In genomic region chrX:1612641-1613286, GRCh38 we compare ENCODE assay signal across 17 cellular contexts. TPM values are rescaled to one million over a fixed set of nuclear protein-coding genes. Genes with fewer than 3 reads are reported as not detected.
DNase-seq lines count a peak whose midpoint lies in the region; ATAC-seq and TF ChIP-seq lines count a peak whose summit lies in the region.
"Had no signal": no experiment of that assay in that cellular context is flagged by ENCODE, and none has a peak within 500 bp of the region (broad histone marks: within the 10 kb centered on the region; RNA-seq: fewer than 3 reads in every experiment).

No MANE protein-coding gene starts in this region.

- intact Hi-C loops in Right ventricle myocardium superior (cut with DNase I) = no loop called here

- no peak overlapping the region for H3K4me3 ChIP-seq in WERI-Rb-1 (ENCODE audit: low read depth, low read length)
- H3K4me3 ChIP-seq: A549; BLaER1 treated with 17β-estradiol and CSF1 and Interleukin-3, amounts not matched to agents 10 nM and 100 nM had no signal

- no peaks in the 10 kb centered on the region for H3K27me3 ChIP-seq in WERI-Rb-1 (ENCODE audit: insufficient read depth, low read depth, severe bottlenecking)

- H3K9me3 ChIP-seq in WERI-Rb-1 (ENCODE audit: severe bottlenecking) = no peaks in the 10 kb centered on the region
- H3K9me3 ChIP-seq: A549 had no signal

- TF ChIP-seq CTCF in WERI-Rb-1 (IDR thresholded peaks at IDR 0.05; ENCODE audit: low read depth, low read length) = no peak

- peak overlapping the region; percentile 12 for H3K27ac Mint-ChIP-seq in activated naive CD4-positive, alpha-beta T cell treated with anti-CD3 and anti-CD28 coated beads, Interleukin-2, amount 50 U/mL, for 24 hours
- H3K27ac Mint-ChIP-seq in effector memory CD8-positive, alpha-beta T cell = peak overlapping the region; percentile 1 to 33
- peak overlapping the region; percentile 12 for H3K27ac Mint-ChIP-seq in stimulated activated memory B cell treated with anti-CD40 and anti-IgM and Interleukin-4, amounts not matched to agents 10 μg/mL and 1 μg/mL and 100 μg/mL, for 72 hours
- H3K27ac Mint-ChIP-seq: CD8-positive, alpha-beta T cell; H9 had no signal

- DNase-seq in activated naive CD4-positive, alpha-beta T cell treated with anti-CD3 and anti-CD28 coated beads, Interleukin-2, amount 50 U/mL, for 16 hours = no peak
- DNase-seq in WERI-Rb-1 (peak; percentile 83), Right ventricle myocardium superior (no peak)
- DNase-seq in effector memory CD8-positive, alpha-beta T cell = no peak
- DNase-seq: AML-193; Calu3; CD8-positive, alpha-beta T cell; H9; IMR-90; KBM-7 had no signal

- no peaks in the 10 kb centered on the region for H3K9me3 Mint-ChIP-seq in activated naive CD4-positive, alpha-beta T cell treated with anti-CD3 and anti-CD28 coated beads, Interleukin-2, amount 50 U/mL, for 24 hours
- H3K9me3 Mint-ChIP-seq in effector memory CD8-positive, alpha-beta T cell = no peaks in the 10 kb centered on the region
- H3K9me3 Mint-ChIP-seq in stimulated activated memory B cell treated with anti-CD40 and anti-IgM and Interleukin-4, amounts not matched to agents 10 μg/mL and 1 μg/mL and 100 μg/mL, for 72 hours = no peaks in the 10 kb centered on the region
- H3K9me3 Mint-ChIP-seq: CD8-positive, alpha-beta T cell; H9 had no signal

- no peaks in the 10 kb centered on the region for H3K27me3 Mint-ChIP-seq in activated naive CD4-positive, alpha-beta T cell treated with anti-CD3 and anti-CD28 coated beads, Interleukin-2, amount 50 U/mL, for 24 hours
- no peaks in the 10 kb centered on the region for H3K27me3 Mint-ChIP-seq in effector memory CD8-positive, alpha-beta T cell
- H3K27me3 Mint-ChIP-seq in stimulated activated memory B cell treated with anti-CD40 and anti-IgM and Interleukin-4, amounts not matched to agents 10 μg/mL and 1 μg/mL and 100 μg/mL, for 72 hours = peaks cover 23% of the 10 kb centered on the region

- H3K36me3 ChIP-seq in WERI-Rb-1 = no peaks in the 10 kb centered on the region; the same call in none of the 2 replicates
- H3K36me3 ChIP-seq: BLaER1 treated with 17β-estradiol and CSF1 and Interleukin-3, amounts not matched to agents 10 nM and 100 nM had no signal

- H3K4me1 Mint-ChIP-seq in activated naive CD4-positive, alpha-beta T cell treated with anti-CD3 and anti-CD28 coated beads, Interleukin-2, amount 50 U/mL, for 24 hours = no peaks in the 10 kb centered on the region
- peaks cover 0 to 7% of the 10 kb centered on the region in 2 donors for H3K4me1 Mint-ChIP-seq in effector memory CD8-positive, alpha-beta T cell (ENCODE audit: low read depth in 2 of 2)
- peaks cover 16% of the 10 kb centered on the region for H3K4me1 Mint-ChIP-seq in stimulated activated memory B cell treated with anti-CD40 and anti-IgM and Interleukin-4, amounts not matched to agents 10 μg/mL and 1 μg/mL and 100 μg/mL, for 72 hours

- ATAC-seq in effector memory CD8-positive, alpha-beta T cell (replicated peaks) = no peak
- no peak for ATAC-seq in stimulated activated memory B cell treated with anti-CD40 and anti-IgM and Interleukin-4, amounts not matched to agents 10 μg/mL and 1 μg/mL and 100 μg/mL, for 72 hours
- ATAC-seq in Right ventricle myocardium superior (ENCODE audit: poor library complexity) (no peak), GM18517 (IDR thresholded peaks at IDR 0.05; ENCODE audit: unreplicated experiment) (no peak), GM19397 (IDR thresholded peaks at IDR 0.05; ENCODE audit: unreplicated experiment) (no peak)
- ATAC-seq: A549; CD8-positive, alpha-beta T cell had no signal

- H3K36me3 Mint-ChIP-seq in activated naive CD4-positive, alpha-beta T cell treated with anti-CD3 and anti-CD28 coated beads, Interleukin-2, amount 50 U/mL, for 24 hours = no peaks in the 10 kb centered on the region
- H3K36me3 Mint-ChIP-seq in effector memory CD8-positive, alpha-beta T cell (ENCODE audit: insufficient read depth) = peaks cover 20% of the 10 kb centered on the region
- H3K36me3 Mint-ChIP-seq in stimulated activated memory B cell treated with anti-CD40 and anti-IgM and Interleukin-4, amounts not matched to agents 10 μg/mL and 1 μg/mL and 100 μg/mL, for 72 hours = no peaks in the 10 kb centered on the region
- H3K36me3 Mint-ChIP-seq: CD8-positive, alpha-beta T cell had no signal

- H3K27ac ChIP-seq in WERI-Rb-1 = peak overlapping the region; percentile 82
- H3K27ac ChIP-seq: 22Rv1; A549; BLaER1 treated with 17β-estradiol and CSF1 and Interleukin-3, amounts not matched to agents 10 nM and 100 nM had no signal

- H3K4me3 Mint-ChIP-seq in activated naive CD4-positive, alpha-beta T cell treated with anti-CD3 and anti-CD28 coated beads, Interleukin-2, amount 50 U/mL, for 24 hours = no peak overlapping the region
- H3K4me3 Mint-ChIP-seq in effector memory CD8-positive, alpha-beta T cell = no peak overlapping the region
- no peak overlapping the region for H3K4me3 Mint-ChIP-seq in stimulated activated memory B cell treated with anti-CD40 and anti-IgM and Interleukin-4, amounts not matched to agents 10 μg/mL and 1 μg/mL and 100 μg/mL, for 72 hours
- H3K4me3 Mint-ChIP-seq: CD8-positive, alpha-beta T cell; H9 had no signal

RNA-seq across cellular contexts. Expression of gene ASMT, which starts 2.1 kb away (rescaled TPM):
- not detected for total RNA-seq in Right ventricle myocardium superior
- total RNA-seq: Calu3, IMR-90 had no signal

RNA-seq across cellular contexts. Expression of gene AKAP17A, which starts 21.4 kb away (rescaled TPM):
- total RNA-seq in Right ventricle myocardium superior = 12.4 TPM
